ENCODE assay signal across 9 cellular contexts in genomic region chr3:42749753-42750231, GRCh38. TPM values are rescaled to one million over a fixed set of nuclear protein-coding genes. Genes with fewer than 3 reads are reported as not detected.
A peak's percentile ranks its signal among the peaks of the same experiment; 100 is the strongest.
DNase-seq lines count a peak whose midpoint lies in the region; ATAC-seq, FAIRE-seq and TF ChIP-seq lines count a peak whose summit lies in the region.
"Had no signal": no experiment of that assay in that cellular context is flagged by ENCODE, and none has a peak within 500 bp of the region (broad histone marks: within the 10 kb centered on the region; RNA-seq: fewer than 3 reads in every experiment).

No MANE protein-coding gene starts in this region.

- H3K9ac ChIP-seq in K562 (ENCODE audit: insufficient read depth in 1 of 2, low read depth in 2 of 2, low read length in 2 of 2), result no peak overlapping the region

- in situ Hi-C loops in K562 (cut with MboI), result loop anchor here (5.0 to 10.0 kb wide), 2 partner anchors 97 to 175 kb away; partner anchors contain the start of gene ZBTB47

- WGBS in K562 (ENCODE audit: insufficient coverage, low coverage, missing lambda C conversion rate), result 18% methylated on average over 10 of the region's 10 CpGs

- peaks cover 9% of the 10 kb centered on the region; the same call in 1 of the 2 replicates for H4K20me1 ChIP-seq in K562 (replicated peaks; ENCODE audit: control insufficient read depth, insufficient read depth, low read length)

- no peak overlapping the region for H3K4me3 Mint-ChIP-seq in CD14-positive monocyte

- TF ChIP-seq RAD21 in K562 (CRISPR knock-in tag; conservative IDR thresholded peaks at IDR 0.05 in 1 of 2, IDR thresholded peaks at IDR 0.05 in 1 of 2), result peak; percentile 61 to 79

- H3K4me1 ChIP-seq in K562 (replicated peaks in 1 of 2; ENCODE audit: control insufficient read depth in 2 of 2, insufficient read depth in 2 of 2, low read length in 2 of 2), result no peaks in the 10 kb centered on the region; a peak in 1 of 5 replicates

- peaks cover 0 to 3% (median 2%) of the 10 kb centered on the region in 3 donors for H3K27me3 Mint-ChIP-seq in CD14-positive monocyte (ENCODE audit: low read depth in 3 of 3)

- CTCF ChIA-PET in K562 (lab: Yijun Ruan, JAX; ENCODE audit: low intra/inter-chr PET ratio), result interaction anchor here (0.5 to 0.6 kb wide), 3 partner anchors 89 to 502 kb away, joined by 3 to 4 read pairs (median 3); no protein-coding TSS in a partner anchor

- TF ChIP-seq POLR2A in K562 (conservative IDR thresholded peaks at IDR 0.05), result no peak

- peaks cover 5 to 11% of the 10 kb centered on the region in 2 donors for H3K36me3 Mint-ChIP-seq in CD14-positive monocyte

- peaks cover 8 to 56% of the 10 kb centered on the region in 2 experiments; a peak in 4 of 5 replicates for H3K27me3 ChIP-seq in K562 (ENCODE audit: control insufficient read depth in 2 of 2, insufficient read depth in 2 of 2, low read length in 2 of 2)

- DNase-seq in CD14-positive monocyte (ENCODE audit: low spot score) (no peak), KG1 (lab: John Stamatoyannopoulos, UW) (peak; percentile 20), K562 (ENCODE audit: extremely low read depth in 1 of 4, low spot score in 3 of 4) (peak; percentile 58 to 72 (median 62)), left kidney (ENCODE audit: low read depth, low spot score) (peak; percentile 38), NCI-H2029 (lab: John Stamatoyannopoulos, UW) (no peak), T-helper 2 cell (no peak)

- H3K4me1 Mint-ChIP-seq in CD14-positive monocyte, result peaks cover 34% of the 10 kb centered on the region

- H3K4me2 ChIP-seq in K562 (ENCODE audit: insufficient read depth, low read length), result no peak overlapping the region

- ATAC-seq in K562 (peak; percentile 90), GM18517 (IDR thresholded peaks at IDR 0.05; ENCODE audit: unreplicated experiment) (no peak), HG02884 (IDR thresholded peaks at IDR 0.05; ENCODE audit: unreplicated experiment) (no peak)

- BruUV-seq in K562 (replicated peaks; lab: Mats Ljungman, UMichigan), result no TSS peak

- no peaks in the 10 kb centered on the region for H3K36me3 ChIP-seq in K562 (ENCODE audit: control insufficient read depth, insufficient read depth, low read length)

- no peaks in the 10 kb centered on the region for H3K9me1 ChIP-seq in K562 (ENCODE audit: control insufficient read depth, insufficient read depth, low read length)

- no peak overlapping the region for H2AFZ ChIP-seq in K562 (ENCODE audit: low read depth, low read length)

- H3K4me3 ChIP-seq in K562, result no peak overlapping the region

- no peaks in the 10 kb centered on the region for H3K9me3 Mint-ChIP-seq in CD14-positive monocyte

- H3K27ac ChIP-seq in K562 (ENCODE audit: extremely low read depth, low read depth, low read length), result no peak overlapping the region

- intact Hi-C loops in CD14-positive monocyte (cut with micrococcal nuclease), result loop anchor here in 1 of 2 donors (10.0 kb wide), 1 partner anchor 255 kb away; no protein-coding TSS in a partner anchor
- intact Hi-C loops in K562 (cut with micrococcal nuclease), result loop anchor here (10.0 kb wide), 1 partner anchor 515 kb away; no protein-coding TSS in a partner anchor

- H3K27ac Mint-ChIP-seq in CD14-positive monocyte, result peak overlapping the region in 4 of 7 donors; percentile 6 to 84 (median 58)

- peak; percentile 91 for FAIRE-seq in K562 (lab: Jason Lieb, UNC)
- FAIRE-seq: colon had no signal

- H3K9me3 ChIP-seq in K562 (replicated peaks; ENCODE audit: control insufficient read depth, insufficient read depth, low read depth, low read length), result no peaks in the 10 kb centered on the region

- TF ChIP-seq CTCF in CD14-positive monocyte (IDR thresholded peaks at IDR 0.05) (peak; percentile 80), K562 (IDR thresholded peaks at IDR 0.05 in 2 of 3, conservative IDR thresholded peaks at IDR 0.05 in 1 of 3; ENCODE audit: insufficient read depth in 2 of 3, low read depth in 1 of 3, low read length in 3 of 3) (peak; percentile 84 to 90 (median 88))

- TF ChIP-seq EP300 in K562 (IDR thresholded peaks at IDR 0.05; ENCODE audit: low read length), result no peak

- no peaks in the 10 kb centered on the region for H3K79me2 ChIP-seq in K562 (ENCODE audit: control insufficient read depth, insufficient read depth, low read length)

- POLR2A ChIA-PET in K562 (lab: Yijun Ruan, JAX), result interaction anchor here (0.7 to 1.2 kb wide), 6 partner anchors 14 to 178 kb away, joined by 3 to 4 read pairs (median 3); no protein-coding TSS in a partner anchor

RNA-seq across cellular contexts. Expression of gene CCDC13, which starts 23.3 kb away (rescaled TPM):
- polyA plus RNA-seq in CD14-positive monocyte, result 1 to 10 TPM in 1 of 2 donors, under 1 TPM in 1; 0.97 to 2.4 TPM
- total RNA-seq in K562 (2011; cell fraction: chromatin; rRNA removed; ENCODE audit: low replicate concordance), result 0.51 and 1.0 TPM in 2 replicates
- total RNA-seq in K562 (2011; cell fraction: nucleolus; rRNA removed), result 0.53 TPM in 1 of 2 replicates, not detected in the other
- total RNA-seq in K562 (2011; cell fraction: nucleoplasm; rRNA removed), result 0.69 TPM in 1 of 2 replicates, not detected in the other
- total RNA-seq in K562 (2014; rRNA removed), result 0.53 and 0.68 TPM in 2 replicates
- total RNA-seq in K562 (2014; rRNA removed; fragmentation: Illumina TruSeq; extraction: Trizol), result 0.67 TPM in 1 of 2 replicates, not detected in the other
- total RNA-seq in K562 (2015; rRNA removed; fragmentation: Illumina TruSeq; extraction: Trizol), result 0.26 and 0.54 TPM in 2 replicates
- 0.24 and 0.49 TPM in 2 replicates for total RNA-seq in K562 (2021)
- polyA plus RNA-seq in K562 (2011; rRNA removed), result 0.22 TPM in 1 of 2 replicates, not detected in the other
- 0.06 and 0.09 TPM in 2 replicates for polyA plus RNA-seq in K562 (2011; cell fraction: cytosol; rRNA removed)
- polyA plus RNA-seq in K562 (2011; cell fraction: nucleus; rRNA removed), result 0.47 and 0.63 TPM in 2 replicates
- 0.30 and 0.46 TPM in 2 replicates for polyA plus RNA-seq in K562 (2012)
- polyA plus RNA-seq in K562 (2014; fragmentation: Illumina TruSeq; extraction: Trizol), result 0.28 and 0.29 TPM in 2 replicates
- under 1 TPM; 0.20 to 0.70 TPM for polyA plus RNA-seq in K562 (2014; fragmentation: Nextera tagmentation; extraction: Ambion mirVana)
- polyA plus RNA-seq in K562 (2014; rRNA removed), result 0.48 and 0.89 TPM in 2 replicates
- polyA minus RNA-seq in K562 (2011; rRNA and poly(A)+ RNA removed), result not detected in 2 replicates
- polyA minus RNA-seq in K562 (2011; cell fraction: cytosol; rRNA and poly(A)+ RNA removed), result not detected in 2 replicates
- not detected in 2 replicates for polyA minus RNA-seq in K562 (2011; cell fraction: nucleus; rRNA and poly(A)+ RNA removed)

RNA-seq across cellular contexts. Expression of gene HHATL, which starts 47.2 kb away (rescaled TPM):
- not detected for polyA plus RNA-seq in CD14-positive monocyte
- not detected in 2 replicates for total RNA-seq in K562 (2011; cell fraction: chromatin; rRNA removed; ENCODE audit: low replicate concordance)
- total RNA-seq in K562 (2011; cell fraction: nucleolus; rRNA removed), result not detected in 2 replicates
- not detected in 2 replicates for total RNA-seq in K562 (2011; cell fraction: nucleoplasm; rRNA removed)
- total RNA-seq in K562 (2014; rRNA removed), result not detected in 2 replicates
- not detected in 2 replicates for total RNA-seq in K562 (2014; rRNA removed; fragmentation: Illumina TruSeq; extraction: Trizol)
- total RNA-seq in K562 (2015; rRNA removed; fragmentation: Illumina TruSeq; extraction: Trizol), result not detected in 2 replicates
- not detected in 2 replicates for total RNA-seq in K562 (2021)
- polyA plus RNA-seq in K562 (2011; rRNA removed), result not detected in 2 replicates
- polyA plus RNA-seq in K562 (2011; cell fraction: cytosol; rRNA removed), result not detected in 2 replicates
- polyA plus RNA-seq in K562 (2011; cell fraction: nucleus; rRNA removed), result not detected in 2 replicates
- polyA plus RNA-seq in K562 (2012), result not detected in 2 replicates
- not detected in 2 replicates for polyA plus RNA-seq in K562 (2014; fragmentation: Illumina TruSeq; extraction: Trizol)
- not detected for polyA plus RNA-seq in K562 (2014; fragmentation: Nextera tagmentation; extraction: Ambion mirVana)
- polyA plus RNA-seq in K562 (2014; rRNA removed), result not detected in 2 replicates
- polyA minus RNA-seq in K562 (2011; rRNA and poly(A)+ RNA removed), result not detected in 2 replicates
- polyA minus RNA-seq in K562 (2011; cell fraction: cytosol; rRNA and poly(A)+ RNA removed), result not detected in 2 replicates
- polyA minus RNA-seq in K562 (2011; cell fraction: nucleus; rRNA and poly(A)+ RNA removed), result not detected in 2 replicates

RNA-seq across cellular contexts. Expression of gene HIGD1A, which starts 54.5 kb away (rescaled TPM):
- 100 to 1,000 TPM; 104 to 115 TPM for polyA plus RNA-seq in CD14-positive monocyte
- total RNA-seq in K562 (2011; cell fraction: chromatin; rRNA removed; ENCODE audit: low replicate concordance), result 16.0 and 47.0 TPM in 2 replicates
- total RNA-seq in K562 (2011; cell fraction: nucleolus; rRNA removed), result 14.0 and 19.1 TPM in 2 replicates
- 44.3 and 95.3 TPM in 2 replicates for total RNA-seq in K562 (2011; cell fraction: nucleoplasm; rRNA removed)
- 136 and 165 TPM in 2 replicates for total RNA-seq in K562 (2014; rRNA removed)
- total RNA-seq in K562 (2014; rRNA removed; fragmentation: Illumina TruSeq; extraction: Trizol), result 333 and 382 TPM in 2 replicates
- total RNA-seq in K562 (2015; rRNA removed; fragmentation: Illumina TruSeq; extraction: Trizol), result 257 and 291 TPM in 2 replicates
- total RNA-seq in K562 (2021), result 183 and 189 TPM in 2 replicates
- polyA plus RNA-seq in K562 (2011; rRNA removed), result 218 and 362 TPM in 2 replicates
- polyA plus RNA-seq in K562 (2011; cell fraction: cytosol; rRNA removed), result 45.6 and 124 TPM in 2 replicates
- polyA plus RNA-seq in K562 (2011; cell fraction: nucleus; rRNA removed), result 25.3 and 53.9 TPM in 2 replicates
- 198 and 327 TPM in 2 replicates for polyA plus RNA-seq in K562 (2012)
- polyA plus RNA-seq in K562 (2014; fragmentation: Illumina TruSeq; extraction: Trizol), result 369 and 398 TPM in 2 replicates
- polyA plus RNA-seq in K562 (2014; fragmentation: Nextera tagmentation; extraction: Ambion mirVana), result 1,000 to 10,000 TPM; 1,116 to 1,185 TPM
- polyA plus RNA-seq in K562 (2014; rRNA removed), result 331 and 362 TPM in 2 replicates
- 172 and 181 TPM in 2 replicates for polyA minus RNA-seq in K562 (2011; rRNA and poly(A)+ RNA removed)
- 59.9 and 87.1 TPM in 2 replicates for polyA minus RNA-seq in K562 (2011; cell fraction: cytosol; rRNA and poly(A)+ RNA removed)
- 14.8 and 26.3 TPM in 2 replicates for polyA minus RNA-seq in K562 (2011; cell fraction: nucleus; rRNA and poly(A)+ RNA removed)

RNA-seq across cellular contexts. Expression of gene ACKR2, which starts 59.5 kb away (rescaled TPM):
- polyA plus RNA-seq in CD14-positive monocyte, result not detected
- 2.1 and 2.5 TPM in 2 replicates for total RNA-seq in K562 (2011; cell fraction: chromatin; rRNA removed; ENCODE audit: low replicate concordance)
- 1.7 and 2.2 TPM in 2 replicates for total RNA-seq in K562 (2011; cell fraction: nucleolus; rRNA removed)
- total RNA-seq in K562 (2011; cell fraction: nucleoplasm; rRNA removed), result 1.5 and 3.8 TPM in 2 replicates
- 0.08 and 0.32 TPM in 2 replicates for total RNA-seq in K562 (2014; rRNA removed)
- 0.29 TPM in 2 replicates for total RNA-seq in K562 (2014; rRNA removed; fragmentation: Illumina TruSeq; extraction: Trizol)
- total RNA-seq in K562 (2015; rRNA removed; fragmentation: Illumina TruSeq; extraction: Trizol), result 0.15 TPM in 1 of 2 replicates, not detected in the other
- 0.69 and 0.85 TPM in 2 replicates for total RNA-seq in K562 (2021)
- 0.57 and 0.74 TPM in 2 replicates for polyA plus RNA-seq in K562 (2011; rRNA removed)
- 0.25 and 0.41 TPM in 2 replicates for polyA plus RNA-seq in K562 (2011; cell fraction: cytosol; rRNA removed)
- 0.72 and 0.75 TPM in 2 replicates for polyA plus RNA-seq in K562 (2011; cell fraction: nucleus; rRNA removed)
- 0.29 and 0.62 TPM in 2 replicates for polyA plus RNA-seq in K562 (2012)
- 0.15 and 0.39 TPM in 2 replicates for polyA plus RNA-seq in K562 (2014; fragmentation: Illumina TruSeq; extraction: Trizol)
- under 1 TPM; 0.03 to 0.21 TPM for polyA plus RNA-seq in K562 (2014; fragmentation: Nextera tagmentation; extraction: Ambion mirVana)
- 0.07 and 0.11 TPM in 2 replicates for polyA plus RNA-seq in K562 (2014; rRNA removed)
- polyA minus RNA-seq in K562 (2011; rRNA and poly(A)+ RNA removed), result 0.84 and 1.3 TPM in 2 replicates
- polyA minus RNA-seq in K562 (2011; cell fraction: cytosol; rRNA and poly(A)+ RNA removed), result 0.57 TPM in 1 of 2 replicates, not detected in the other
- polyA minus RNA-seq in K562 (2011; cell fraction: nucleus; rRNA and poly(A)+ RNA removed), result 0.40 and 1.1 TPM in 2 replicates

Comparison
In these comparisons a context has a peak if more than half of its experiments do, and no peak if none do; other contexts are left out.
1. DNase-seq: peak in KG1 (single experiment), K562 (4 of 4) and left kidney (single experiment); none in CD14-positive monocyte (single experiment), NCI-H2029 (single experiment) and T-helper 2 cell (0 of 5).